ENCODE assay signal across 21 cellular contexts in genomic region chr7:11416641-11417040, GRCh38.
"Had no signal": no experiment of that assay in that cellular context is flagged by ENCODE, and none has a peak within 500 bp of the region (broad histone marks: within the 10 kb centered on the region; RNA-seq: fewer than 3 reads in every experiment).

No MANE protein-coding gene starts in this region.

- H3K4me3 Mint-ChIP-seq: effector memory CD8-positive, alpha-beta T cell; natural killer cell; stimulated activated naive CD8-positive, alpha-beta T cell treated with anti-CD3 and anti-CD28 coated beads, Interleukin-15, amount 100 ng/mL, for 72 hours had no signal

- H3K4me1 Mint-ChIP-seq: natural killer cell; stimulated activated naive CD8-positive, alpha-beta T cell treated with anti-CD3 and anti-CD28 coated beads, Interleukin-15, amount 100 ng/mL, for 72 hours had no signal

- H3K4me1 ChIP-seq: esophagus squamous epithelium, pancreas, right lobe of liver, vagina had no signal

- H3K27ac ChIP-seq: esophagus squamous epithelium, hepatocyte, neutrophil, pancreas, right lobe of liver, thyroid gland, vagina had no signal

- ATAC-seq: effector memory CD8-positive, alpha-beta T cell; left lobe of liver; natural killer cell; pancreas; right lobe of liver; stimulated activated naive CD8-positive, alpha-beta T cell treated with anti-CD3 and anti-CD28 coated beads, Interleukin-15, amount 100 ng/mL, for 72 hours had no signal

- DNase-seq: cortex of kidney; effector memory CD8-positive, alpha-beta T cell; erythroblast; esophagus squamous epithelium; kidney; natural killer cell; pancreas; right lobe of liver; stimulated activated CD4-positive, alpha-beta T cell treated with anti-CD3 and anti-CD28 coated beads, Interleukin-12 subunit alpha, Interleukin-12 subunit beta, amount 100 ng/mL, for 4 hours; stimulated activated CD4-positive, alpha-beta T cell treated with anti-CD3 and anti-CD28 coated beads, Interleukin-1b, Interleukin-23, amount 100 ng/mL, for 48 hours; stimulated activated CD4-positive, alpha-beta T cell treated with anti-CD3 and anti-CD28 coated beads, Interleukin-4, amount 100 ng/mL, for 1 hour; stimulated activated CD8-positive, alpha-beta memory T cell treated with anti-CD3 and anti-CD28 coated beads, Interleukin-4, amount 100 ng/mL, for 48 hours; stimulated activated naive CD4-positive, alpha-beta T cell; stimulated activated naive CD8-positive, alpha-beta T cell treated with anti-CD3 and anti-CD28 coated beads, Interleukin-15, amount 100 ng/mL, for 72 hours; thyroid gland; trophoblast cell had no signal

- H3K27ac Mint-ChIP-seq: effector memory CD8-positive, alpha-beta T cell; natural killer cell; progenitor cell of endocrine pancreas; stimulated activated naive CD8-positive, alpha-beta T cell treated with anti-CD3 and anti-CD28 coated beads, Interleukin-15, amount 100 ng/mL, for 72 hours had no signal

- H3K27me3 ChIP-seq: esophagus squamous epithelium, hepatocyte, neutrophil, pancreas, right lobe of liver, thyroid gland, vagina had no signal

- H3K27me3 Mint-ChIP-seq: effector memory CD8-positive, alpha-beta T cell; progenitor cell of endocrine pancreas; stimulated activated naive CD8-positive, alpha-beta T cell treated with anti-CD3 and anti-CD28 coated beads, Interleukin-15, amount 100 ng/mL, for 72 hours had no signal
